24 cellular contexts compared by ENCODE assay signal in genomic region chr14:94054936-94055335, GRCh38. TPM values are rescaled to one million over a fixed set of nuclear protein-coding genes. Genes with fewer than 3 reads are reported as not detected.
DNase-seq lines count a peak whose midpoint lies in the region; ATAC-seq and TF ChIP-seq lines count a peak whose summit lies in the region.
"Had no signal": no experiment of that assay in that cellular context is flagged by ENCODE, and none has a peak within 500 bp of the region (broad histone marks: within the 10 kb centered on the region; RNA-seq: fewer than 3 reads in every experiment).

No MANE protein-coding gene starts in this region.

- H3K4me1 Mint-ChIP-seq in activated naive CD4-positive, alpha-beta T cell treated with anti-CD3 and anti-CD28 coated beads, Interleukin-2, amount 50 U/mL, for 24 hours = peaks cover 50% of the 10 kb centered on the region
- peaks cover 66% of the 10 kb centered on the region for H3K4me1 Mint-ChIP-seq in activated CD8-positive, alpha-beta memory T cell treated with anti-CD3 and anti-CD28 coated beads, Interleukin-2, amount 10 ng/mL, durations not matched to agents 7 days and 5 days
- H3K4me1 Mint-ChIP-seq in HFFc6 (ENCODE audit: low read depth) = no peaks in the 10 kb centered on the region

- H3K9me3 Mint-ChIP-seq in activated naive CD4-positive, alpha-beta T cell treated with anti-CD3 and anti-CD28 coated beads, Interleukin-2, amount 50 U/mL, for 24 hours = no peaks in the 10 kb centered on the region
- H3K9me3 Mint-ChIP-seq in activated CD8-positive, alpha-beta memory T cell treated with anti-CD3 and anti-CD28 coated beads, Interleukin-2, amount 10 ng/mL, durations not matched to agents 7 days and 5 days (ENCODE audit: low read depth) = no peaks in the 10 kb centered on the region
- no peaks in the 10 kb centered on the region for H3K9me3 Mint-ChIP-seq in HFFc6
- H3K9me3 Mint-ChIP-seq: dendritic cell treated with granulocyte-macrophage colony-stimulating factor and Interleukin-4, amounts not matched to agents 40 ng/mL and 50 ng/mL, for 4 days; neural crest cell; T-helper 2 cell treated with Interferon-gamma antibody and Interleukin-4, amounts not matched to agents 5 μg/mL and 100 μg/mL, for 36 hours had no signal

- peak overlapping the region; percentile 68 for H3K27ac Mint-ChIP-seq in activated naive CD4-positive, alpha-beta T cell treated with anti-CD3 and anti-CD28 coated beads, Interleukin-2, amount 50 U/mL, for 24 hours
- H3K27ac Mint-ChIP-seq in activated CD8-positive, alpha-beta memory T cell treated with anti-CD3 and anti-CD28 coated beads, Interleukin-2, amount 10 ng/mL, durations not matched to agents 7 days and 5 days = peak overlapping the region; percentile 72
- no peak overlapping the region for H3K27ac Mint-ChIP-seq in HFFc6
- H3K27ac Mint-ChIP-seq: dendritic cell treated with granulocyte-macrophage colony-stimulating factor and Interleukin-4, amounts not matched to agents 40 ng/mL and 50 ng/mL, for 4 days had no signal

- CTCF ChIA-PET in activated CD8-positive, alpha-beta memory T cell treated with anti-CD3 and anti-CD28 coated beads, Interleukin-2, amount 10 ng/mL, durations not matched to agents 7 days and 5 days (lab: Charles Lee) = interaction anchor here (0.9 to 1.2 kb wide), 2 partner anchors 77 to 115 kb away, joined by 3 read pairs; no protein-coding TSS in a partner anchor

- ATAC-seq in activated CD8-positive, alpha-beta memory T cell treated with anti-CD3 and anti-CD28 coated beads, Interleukin-2, amount 10 ng/mL, durations not matched to agents 7 days and 5 days = no peak
- no peak for ATAC-seq in stimulated activated naive CD8-positive, alpha-beta T cell treated with anti-CD3 and anti-CD28 coated beads, Interleukin-15, Interleukin-2, amounts not matched to agents 100 U/mL and 50 U/mL, for 24 hours
- no peak for ATAC-seq in HG03196 (IDR thresholded peaks at IDR 0.05; ENCODE audit: unreplicated experiment)
- ATAC-seq: sciatic nerve had no signal

- no peak for TF ChIP-seq CTCF in HFFc6 (IDR thresholded peaks at IDR 0.05)

- H3K27me3 Mint-ChIP-seq in activated naive CD4-positive, alpha-beta T cell treated with anti-CD3 and anti-CD28 coated beads, Interleukin-2, amount 50 U/mL, for 24 hours = no peaks in the 10 kb centered on the region
- no peaks in the 10 kb centered on the region for H3K27me3 Mint-ChIP-seq in activated CD8-positive, alpha-beta memory T cell treated with anti-CD3 and anti-CD28 coated beads, Interleukin-2, amount 10 ng/mL, durations not matched to agents 7 days and 5 days
- no peaks in the 10 kb centered on the region; the same call in 1 of the 2 replicates for H3K27me3 Mint-ChIP-seq in HFFc6 (ENCODE audit: insufficient read depth)
- H3K27me3 Mint-ChIP-seq: dendritic cell treated with granulocyte-macrophage colony-stimulating factor and Interleukin-4, amounts not matched to agents 40 ng/mL and 50 ng/mL, for 4 days had no signal

- DNase-seq in activated naive CD4-positive, alpha-beta T cell (lab: John Stamatoyannopoulos, UW) = no peak
- DNase-seq in activated CD8-positive, alpha-beta memory T cell treated with anti-CD3 and anti-CD28 coated beads, Interleukin-2, amount 10 ng/mL, durations not matched to agents 7 days and 5 days = peak; percentile 32
- peak; percentile 5 for DNase-seq in ecto neural progenitor cell (ENCODE audit: low spot score)
- DNase-seq in stimulated activated naive CD8-positive, alpha-beta T cell treated with anti-CD3 and anti-CD28 coated beads, Interleukin-15, Interleukin-2, amounts not matched to agents 100 U/mL and 50 U/mL, for 24 hours = peak; percentile 0
- no peak for DNase-seq in HFFc6
- DNase-seq in superior temporal gyrus (ENCODE audit: extremely low spot score) = no peak
- DNase-seq: activated CD4-positive, alpha-beta T cell treated with anti-CD3 and anti-CD28 coated beads, Interleukin-2, amount 50 U/mL, for 48 hours; anterior cingulate cortex; NCI-H1105; NCI-H2029 treated with DMSO at 0.1 percent for 48 hours; NCI-H226; NCI-H748 treated with DMSO at 0.1 percent for 48 hours; RPMI8226; stimulated activated CD4-positive, alpha-beta T cell treated with anti-CD3 and anti-CD28 coated beads, Interleukin-15, amount 100 ng/mL, for 24 hours; trophoblast cell had no signal

- no peak overlapping the region for H3K4me3 Mint-ChIP-seq in activated naive CD4-positive, alpha-beta T cell treated with anti-CD3 and anti-CD28 coated beads, Interleukin-2, amount 50 U/mL, for 24 hours
- no peak overlapping the region for H3K4me3 Mint-ChIP-seq in activated CD8-positive, alpha-beta memory T cell treated with anti-CD3 and anti-CD28 coated beads, Interleukin-2, amount 10 ng/mL, durations not matched to agents 7 days and 5 days
- H3K4me3 Mint-ChIP-seq in HFFc6 = no peak overlapping the region
- H3K4me3 Mint-ChIP-seq: dendritic cell treated with granulocyte-macrophage colony-stimulating factor and Interleukin-4, amounts not matched to agents 40 ng/mL and 50 ng/mL, for 4 days; neural crest cell; T-helper 2 cell treated with Interferon-gamma antibody and Interleukin-4, amounts not matched to agents 5 μg/mL and 100 μg/mL, for 36 hours had no signal

- peaks cover 33% of the 10 kb centered on the region for H3K36me3 Mint-ChIP-seq in activated naive CD4-positive, alpha-beta T cell treated with anti-CD3 and anti-CD28 coated beads, Interleukin-2, amount 50 U/mL, for 24 hours
- H3K36me3 Mint-ChIP-seq in activated CD8-positive, alpha-beta memory T cell treated with anti-CD3 and anti-CD28 coated beads, Interleukin-2, amount 10 ng/mL, durations not matched to agents 7 days and 5 days = peaks cover 68% of the 10 kb centered on the region
- peaks cover 60% of the 10 kb centered on the region for H3K36me3 Mint-ChIP-seq in HFFc6 (ENCODE audit: low read depth)

RNA-seq across cellular contexts. Expression of gene DDX24, which starts 26.1 kb away (rescaled TPM):
- 100 to 1,000 TPM; 211 to 244 TPM for total RNA-seq in activated CD8-positive, alpha-beta memory T cell treated with anti-CD3 and anti-CD28 coated beads, Interleukin-2, amount 10 ng/mL, durations not matched to agents 7 days and 5 days
- total RNA-seq in HFFc6 (2021; fragmentation: NEBNext Ultra II Directional; extraction: Animal tissue kit (Norgen Biotek cat#: 25700)) = 100 to 1,000 TPM; 167 to 191 (median 187) TPM

RNA-seq across cellular contexts. Expression of gene IFI27L1, which starts 26.2 kb away (rescaled TPM):
- total RNA-seq in activated CD8-positive, alpha-beta memory T cell treated with anti-CD3 and anti-CD28 coated beads, Interleukin-2, amount 10 ng/mL, durations not matched to agents 7 days and 5 days = 10 to 100 TPM; 42.8 to 55.4 TPM
- 10 to 100 TPM; 22.3 to 28.2 (median 23.7) TPM for total RNA-seq in HFFc6 (2021; fragmentation: NEBNext Ultra II Directional; extraction: Animal tissue kit (Norgen Biotek cat#: 25700))

RNA-seq across cellular contexts. Expression of gene OTUB2, which starts 28.8 kb away (rescaled TPM):
- 1 to 10 TPM; 3.4 to 4.2 TPM for total RNA-seq in activated CD8-positive, alpha-beta memory T cell treated with anti-CD3 and anti-CD28 coated beads, Interleukin-2, amount 10 ng/mL, durations not matched to agents 7 days and 5 days
- total RNA-seq in HFFc6 (2021; fragmentation: NEBNext Ultra II Directional; extraction: Animal tissue kit (Norgen Biotek cat#: 25700)) = 1 to 10 TPM in 4 of 6 experiments, under 1 TPM in 2; 0.77 to 1.8 (median 1.2) TPM

RNA-seq across cellular contexts. Expression of gene IFI27, which starts 55.6 kb away (rescaled TPM):
- 100 to 1,000 TPM in 1 of 2 experiments, 10 to 100 TPM in 1; 81.5 to 325 TPM for total RNA-seq in activated CD8-positive, alpha-beta memory T cell treated with anti-CD3 and anti-CD28 coated beads, Interleukin-2, amount 10 ng/mL, durations not matched to agents 7 days and 5 days
- total RNA-seq in HFFc6 (2021; fragmentation: NEBNext Ultra II Directional; extraction: Animal tissue kit (Norgen Biotek cat#: 25700)) = under 1 TPM in 2 of 6 experiments, not detected in 4; 0.29 to 0.46 TPM
- total RNA-seq: G401 had no signal

RNA-seq across cellular contexts. Expression of gene CCDC197, which starts 57.8 kb away (rescaled TPM):
- total RNA-seq in activated CD8-positive, alpha-beta memory T cell treated with anti-CD3 and anti-CD28 coated beads, Interleukin-2, amount 10 ng/mL, durations not matched to agents 7 days and 5 days = under 1 TPM in 1 of 2 experiments, not detected in 1; 0.14 TPM
- total RNA-seq in HFFc6 (2021; fragmentation: NEBNext Ultra II Directional; extraction: Animal tissue kit (Norgen Biotek cat#: 25700)) = not detected
- total RNA-seq: G401, liver, mononuclear cell, neural crest cell, sciatic nerve had no signal

Comparison
In these comparisons a context has a peak if more than half of its experiments do, and no peak if none do; other contexts are left out.
1. DNase-seq: peak in activated CD8-positive, alpha-beta memory T cell treated with anti-CD3 and anti-CD28 coated beads, Interleukin-2, amount 10 ng/mL, durations not matched to agents 7 days and 5 days (single experiment), ecto neural progenitor cell (single experiment) and stimulated activated naive CD8-positive, alpha-beta T cell treated with anti-CD3 and anti-CD28 coated beads, Interleukin-15, Interleukin-2, amounts not matched to agents 100 U/mL and 50 U/mL, for 24 hours (single experiment); none in activated naive CD4-positive, alpha-beta T cell (0 of 4), HFFc6 (single experiment) and superior temporal gyrus (single experiment).